ENCODE assay signal across 13 cellular contexts in the genomic region with DNA sequence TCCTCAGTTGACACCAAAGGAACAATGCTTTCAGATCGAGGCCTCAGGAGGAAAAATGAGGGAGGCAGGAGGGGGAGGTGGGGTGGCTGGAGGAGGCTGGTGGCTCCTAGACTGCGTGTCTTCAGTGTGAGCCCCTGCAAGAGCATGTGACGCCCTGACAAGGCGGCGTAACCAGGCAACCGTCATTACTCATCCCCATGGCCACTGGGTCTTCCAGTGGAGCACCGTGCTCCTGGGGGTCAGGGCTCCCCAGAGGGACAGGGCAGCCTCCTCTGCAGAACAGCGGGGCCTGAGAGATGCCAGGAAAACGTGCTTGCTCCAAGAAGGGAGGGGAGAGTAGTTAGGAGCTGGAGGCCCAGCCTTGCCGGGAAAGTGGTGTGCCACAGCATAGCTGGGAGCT.
DNase-seq lines count a peak whose midpoint lies in the region; ATAC-seq and TF ChIP-seq lines count a peak whose summit lies in the region.
"Had no signal": no experiment of that assay in that cellular context is flagged by ENCODE, and none has a peak within 500 bp of the region (broad histone marks: within the 10 kb centered on the region; RNA-seq: fewer than 3 reads in every experiment).

No MANE protein-coding gene starts in this region.

- TF ChIP-seq CTCF in choroid plexus epithelial cell (conservative IDR thresholded peaks at IDR 0.05; ENCODE audit: low read depth, low read length) (no peak), nephron (IDR thresholded peaks at IDR 0.05; ENCODE audit: unreplicated experiment in 3 of 3) (no peak), vagina (IDR thresholded peaks at IDR 0.05) (no peak)

- intact Hi-C loops in vagina (cut with DNase I): no loop called here

- no peak for TF ChIP-seq POLR2A in vagina (IDR thresholded peaks at IDR 0.05)

- ATAC-seq in activated naive CD8-positive, alpha-beta T cell treated with anti-CD3 and anti-CD28 coated beads, Interleukin-2, amount 10 ng/mL, durations not matched to agents 7 days and 5 days (ENCODE audit: low read depth): no peak
- ATAC-seq: gastrocnemius medialis had no signal

- peak overlapping the region; percentile 42 for H3K27ac Mint-ChIP-seq in activated naive CD8-positive, alpha-beta T cell treated with anti-CD3 and anti-CD28 coated beads, Interleukin-2, amount 10 ng/mL, durations not matched to agents 7 days and 5 days
- H3K27ac Mint-ChIP-seq in activated naive CD8-positive, alpha-beta T cell treated with anti-CD3 and anti-CD28 coated beads for 36 hours: no peak overlapping the region
- H3K27ac Mint-ChIP-seq in nephron: peak overlapping the region; percentile 9 to 62 (median 29)

- peaks cover 8% of the 10 kb centered on the region for H3K4me1 Mint-ChIP-seq in activated naive CD8-positive, alpha-beta T cell treated with anti-CD3 and anti-CD28 coated beads, Interleukin-2, amount 10 ng/mL, durations not matched to agents 7 days and 5 days
- peaks cover 3% of the 10 kb centered on the region for H3K4me1 Mint-ChIP-seq in activated naive CD8-positive, alpha-beta T cell treated with anti-CD3 and anti-CD28 coated beads for 36 hours
- H3K4me1 Mint-ChIP-seq in nephron: peaks cover 9% of the 10 kb centered on the region
- H3K4me1 Mint-ChIP-seq: naive B cell had no signal

- peak overlapping the region; percentile 67 for H3K27ac ChIP-seq in vagina
- H3K27ac ChIP-seq: gastrocnemius medialis, SK-N-MC had no signal

- H3K4me3 ChIP-seq in choroid plexus epithelial cell (ENCODE audit: low read depth, low read length) (no peak overlapping the region), vagina (no peak overlapping the region)
- H3K4me3 ChIP-seq: gastrocnemius medialis, SK-N-MC had no signal

- POLR2A ChIA-PET in activated naive CD8-positive, alpha-beta T cell treated with anti-CD3 and anti-CD28 coated beads, Interleukin-2, amount 10 ng/mL, durations not matched to agents 7 days and 5 days (lab: Charles Lee): no interaction called here

- no peak overlapping the region for H3K4me3 Mint-ChIP-seq in activated naive CD8-positive, alpha-beta T cell treated with anti-CD3 and anti-CD28 coated beads, Interleukin-2, amount 10 ng/mL, durations not matched to agents 7 days and 5 days
- H3K4me3 Mint-ChIP-seq in activated naive CD8-positive, alpha-beta T cell treated with anti-CD3 and anti-CD28 coated beads for 36 hours: no peak overlapping the region
- H3K4me3 Mint-ChIP-seq in nephron: no peak overlapping the region
- H3K4me3 Mint-ChIP-seq: naive B cell had no signal

- H3K27me3 ChIP-seq in vagina: no peaks in the 10 kb centered on the region
- H3K27me3 ChIP-seq: gastrocnemius medialis had no signal

- no peaks in the 10 kb centered on the region for H3K9me3 Mint-ChIP-seq in activated naive CD8-positive, alpha-beta T cell treated with anti-CD3 and anti-CD28 coated beads, Interleukin-2, amount 10 ng/mL, durations not matched to agents 7 days and 5 days
- no peaks in the 10 kb centered on the region for H3K9me3 Mint-ChIP-seq in activated naive CD8-positive, alpha-beta T cell treated with anti-CD3 and anti-CD28 coated beads for 36 hours
- H3K9me3 Mint-ChIP-seq in nephron: no peaks in the 10 kb centered on the region
- H3K9me3 Mint-ChIP-seq: naive B cell had no signal

- no peak for DNase-seq in activated naive CD8-positive, alpha-beta T cell treated with anti-CD3 and anti-CD28 coated beads, Interleukin-2, amount 10 ng/mL, durations not matched to agents 7 days and 5 days
- DNase-seq in activated naive CD8-positive, alpha-beta T cell treated with anti-CD3 and anti-CD28 coated beads for 36 hours: no peak
- DNase-seq in choroid plexus epithelial cell (ENCODE audit: low read depth) (peak; percentile 78), vagina (ENCODE audit: extremely low spot score in 2 of 2) (no peak), SIG-M5 (lab: John Stamatoyannopoulos, UW) (no peak), NCI-H748 treated with DMSO at 0.1 percent for 48 hours (lab: John Stamatoyannopoulos, UW) (no peak)
- no peak for DNase-seq in activated T-cell treated with anti-CD3 and anti-CD28 coated beads, Interleukin-2, amount 50 U/mL, for 48 hours
- DNase-seq: gastrocnemius medialis, HCEC 1CT, naive B cell, NCI-H2081 had no signal

- H3K9me3 ChIP-seq in vagina: no peaks in the 10 kb centered on the region
- H3K9me3 ChIP-seq: gastrocnemius medialis had no signal

- H3K36me3 Mint-ChIP-seq in activated naive CD8-positive, alpha-beta T cell treated with anti-CD3 and anti-CD28 coated beads, Interleukin-2, amount 10 ng/mL, durations not matched to agents 7 days and 5 days: no peaks in the 10 kb centered on the region
- no peaks in the 10 kb centered on the region for H3K36me3 Mint-ChIP-seq in activated naive CD8-positive, alpha-beta T cell treated with anti-CD3 and anti-CD28 coated beads for 36 hours
- H3K36me3 Mint-ChIP-seq in nephron (ENCODE audit: low read depth): peaks cover 4% of the 10 kb centered on the region
- H3K36me3 Mint-ChIP-seq: naive B cell had no signal

- H3K27me3 Mint-ChIP-seq in activated naive CD8-positive, alpha-beta T cell treated with anti-CD3 and anti-CD28 coated beads, Interleukin-2, amount 10 ng/mL, durations not matched to agents 7 days and 5 days: peaks cover 6% of the 10 kb centered on the region
- no peaks in the 10 kb centered on the region for H3K27me3 Mint-ChIP-seq in activated naive CD8-positive, alpha-beta T cell treated with anti-CD3 and anti-CD28 coated beads for 36 hours
- no peaks in the 10 kb centered on the region for H3K27me3 Mint-ChIP-seq in nephron (ENCODE audit: low read depth)

- no peaks in the 10 kb centered on the region for H3K36me3 ChIP-seq in vagina
- H3K36me3 ChIP-seq: gastrocnemius medialis had no signal

- H3K4me1 ChIP-seq in vagina: peaks cover 21% of the 10 kb centered on the region
- H3K4me1 ChIP-seq: gastrocnemius medialis had no signal
